Comparison of ENCODE assay signal across 2 cellular contexts in genomic region chr3:126924458-126924857, GRCh38.
TF ChIP-seq lines count a peak whose summit lies in the region.

No MANE protein-coding gene starts in this region.

TF ChIP-seq in SK-N-SH, 30 proteins besides CTCF, POLR2A, EP300 and RAD21 (continued from another document):
- TF ChIP-seq REST (IDR thresholded peaks at IDR 0.05; ENCODE audit: low read depth, low read length) (no peak), FOXJ3 (CRISPR knock-in tag; IDR thresholded peaks at IDR 0.05) (no peak), FOXM1 (IDR thresholded peaks at IDR 0.05; ENCODE audit: low read depth) (no peak)

TF ChIP-seq in SK-N-SH treated with all-trans-retinoic acid at 6 μM for 48 hours, 23 proteins besides CTCF, POLR2A, EP300 and RAD21 (continued from another document):
- TF ChIP-seq, protein P1, sequence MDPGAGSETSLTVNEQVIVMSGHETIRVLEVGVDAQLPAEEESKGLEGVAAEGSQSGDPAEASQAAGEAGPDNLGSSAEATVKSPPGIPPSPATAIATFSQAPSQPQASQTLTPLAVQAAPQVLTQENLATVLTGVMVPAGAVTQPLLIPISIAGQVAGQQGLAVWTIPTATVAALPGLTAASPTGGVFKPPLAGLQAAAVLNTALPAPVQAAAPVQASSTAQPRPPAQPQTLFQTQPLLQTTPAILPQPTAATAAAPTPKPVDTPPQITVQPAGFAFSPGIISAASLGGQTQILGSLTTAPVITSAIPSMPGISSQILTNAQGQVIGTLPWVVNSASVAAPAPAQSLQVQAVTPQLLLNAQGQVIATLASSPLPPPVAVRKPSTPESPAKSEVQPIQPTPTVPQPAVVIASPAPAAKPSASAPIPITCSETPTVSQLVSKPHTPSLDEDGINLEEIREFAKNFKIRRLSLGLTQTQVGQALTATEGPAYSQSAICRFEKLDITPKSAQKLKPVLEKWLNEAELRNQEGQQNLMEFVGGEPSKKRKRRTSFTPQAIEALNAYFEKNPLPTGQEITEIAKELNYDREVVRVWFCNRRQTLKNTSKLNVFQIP (CRISPR knock-in tag; IDR thresholded peaks at IDR 0.05; ENCODE audit: borderline replicate concordance, low read depth): no peak
- no peak for TF ChIP-seq CSDC2 (CRISPR knock-in tag; IDR thresholded peaks at IDR 0.05)
- TF ChIP-seq TCF4 (CRISPR knock-in tag; IDR thresholded peaks at IDR 0.05; ENCODE audit: borderline replicate concordance): no peak
- TF ChIP-seq CREB5 (CRISPR knock-in tag; IDR thresholded peaks at IDR 0.05; ENCODE audit: low read depth): no peak
- TF ChIP-seq PPARA (CRISPR knock-in tag; IDR thresholded peaks at IDR 0.05; ENCODE audit: borderline replicate concordance): no peak
- no peak for TF ChIP-seq ZFP30 (CRISPR knock-in tag; IDR thresholded peaks at IDR 0.05)
- TF ChIP-seq ZNF70 (CRISPR knock-in tag; IDR thresholded peaks at IDR 0.05): no peak
- TF ChIP-seq ZNF565 (CRISPR knock-in tag; conservative IDR thresholded peaks at IDR 0.05; ENCODE audit: low read depth): no peak
- TF ChIP-seq SNAI2 (CRISPR knock-in tag; IDR thresholded peaks at IDR 0.05): no peak
- no peak for TF ChIP-seq ZFP3 (CRISPR knock-in tag; IDR thresholded peaks at IDR 0.05)
- TF ChIP-seq ESRRG (CRISPR knock-in tag; IDR thresholded peaks at IDR 0.05): no peak
- no peak for TF ChIP-seq ZC3H10 (CRISPR knock-in tag; IDR thresholded peaks at IDR 0.05)
- no peak for TF ChIP-seq TSHZ2 (CRISPR knock-in tag; IDR thresholded peaks at IDR 0.05)
- no peak for TF ChIP-seq ZNF8 (CRISPR knock-in tag; IDR thresholded peaks at IDR 0.05)
- TF ChIP-seq PATZ1 (CRISPR knock-in tag; IDR thresholded peaks at IDR 0.05; ENCODE audit: borderline replicate concordance): no peak
- TF ChIP-seq OSR1 (CRISPR knock-in tag; IDR thresholded peaks at IDR 0.05): no peak
